Comparison of ENCODE assay signal across 23 cellular contexts in genomic region chr2:205527801-205528200, GRCh38.
DNase-seq lines count a peak whose midpoint lies in the region; ATAC-seq, FAIRE-seq and TF ChIP-seq lines count a peak whose summit lies in the region.
"Had no signal": no experiment of that assay in that cellular context is flagged by ENCODE, and none has a peak within 500 bp of the region (broad histone marks: within the 10 kb centered on the region; RNA-seq: fewer than 3 reads in every experiment).

No MANE protein-coding gene starts in this region.

- H3K23ac ChIP-seq in H1 (ENCODE audit: insufficient read length), result no peak overlapping the region

- no peaks in the 10 kb centered on the region for H3K23me2 ChIP-seq in H1 (ENCODE audit: low read depth, low read length)

- H3K4me3 Mint-ChIP-seq in MCF 10A (ENCODE audit: unreplicated experiment) (no peak overlapping the region), progenitor cell of endocrine pancreas (ENCODE audit: low read depth) (no peak overlapping the region)
- H3K4me3 Mint-ChIP-seq: activated B cell treated with CpG ODN at 0.5 μM for 24 hours, immature natural killer cell had no signal

- CTCF ChIA-PET in MCF 10A (lab: Yijun Ruan, JAX) (no interaction called here), H1 (lab: Charles Lee; ENCODE audit: partially characterized antibody) (interaction anchor here (0.8 to 1.2 kb wide), 3 partner anchors 12 to 249 kb away, joined by 3 read pairs; no protein-coding TSS in a partner anchor), OCI-LY7 (lab: Charles Lee; ENCODE audit: unreplicated experiment) (no interaction called here)

- H3K36me3 Mint-ChIP-seq in MCF 10A (ENCODE audit: insufficient read depth, unreplicated experiment) (no peaks in the 10 kb centered on the region), progenitor cell of endocrine pancreas (ENCODE audit: insufficient read depth) (no peaks in the 10 kb centered on the region)
- H3K36me3 Mint-ChIP-seq: immature natural killer cell had no signal

- POLR2A ChIA-PET in MCF 10A (lab: Yijun Ruan, JAX) (no interaction called here), H1 (lab: Charles Lee; ENCODE audit: partially characterized antibody) (no interaction called here), OCI-LY7 (lab: Charles Lee) (no interaction called here)

- H3K9me3 ChIP-seq in breast epithelium (no peaks in the 10 kb centered on the region), H1 (ENCODE audit: insufficient read depth in 2 of 2, low read depth in 1 of 2, low read length in 1 of 2) (no peaks in the 10 kb centered on the region), OCI-LY7 (ENCODE audit: low read length) (no peaks in the 10 kb centered on the region)
- H3K9me3 ChIP-seq: ascending aorta, heart left ventricle, lower lobe of right lung, neutrophil, testis had no signal

- no peaks in the 10 kb centered on the region for H3K4me1 ChIP-seq in breast epithelium
- H3K4me1 ChIP-seq in H1 (replicated peaks in 1 of 4; ENCODE audit: control insufficient read depth in 3 of 4, insufficient read depth in 4 of 4, low read length in 3 of 4), result peaks cover 0 to 2% (median 0%) of the 10 kb centered on the region in 4 experiments; a peak in 1 of 7 replicates
- no peaks in the 10 kb centered on the region for H3K4me1 ChIP-seq in OCI-LY7 (ENCODE audit: insufficient read depth, low read length, poor library complexity, severe bottlenecking)
- H3K4me1 ChIP-seq: ascending aorta, heart left ventricle, lower lobe of right lung, testis had no signal

- H3K27me3 ChIP-seq in breast epithelium (no peaks in the 10 kb centered on the region), H1 (replicated peaks in 1 of 4; ENCODE audit: control insufficient read depth in 3 of 4, extremely low read depth in 1 of 4, insufficient read depth in 3 of 4, low read length in 3 of 4) (no peaks in the 10 kb centered on the region)
- H3K27me3 ChIP-seq: ascending aorta, heart left ventricle, neutrophil, testis had no signal

- no peak overlapping the region for H2BK5ac ChIP-seq in H1 (ENCODE audit: low read depth, low read length)

- H2AFZ ChIP-seq in H1 (ENCODE audit: low read length) (no peak overlapping the region), OCI-LY7 (ENCODE audit: low read length) (no peak overlapping the region)

- H3K27ac ChIP-seq in breast epithelium (no peak overlapping the region), H1 (ENCODE audit: low read depth, low read length) (no peak overlapping the region), OCI-LY7 (ENCODE audit: low read depth, low read length, poor library complexity, severe bottlenecking) (no peak overlapping the region)
- H3K27ac ChIP-seq: ascending aorta, heart left ventricle, lower lobe of right lung, neutrophil, testis had no signal

- H4K8ac ChIP-seq in H1 (ENCODE audit: extremely low read depth, insufficient read depth, low read length), result no peak overlapping the region

- no peak overlapping the region for H2BK120ac ChIP-seq in H1 (replicated peaks; ENCODE audit: low read depth, low read length)

- H4K5ac ChIP-seq in H1 (ENCODE audit: insufficient read length, low read depth, low read length), result no peak overlapping the region

- peaks cover 0 to 2% of the 10 kb centered on the region in 2 experiments for H4K20me1 ChIP-seq in H1 (replicated peaks in 1 of 2; ENCODE audit: control insufficient read depth in 1 of 2, insufficient read depth in 2 of 2, low read length in 2 of 2)
- no peaks in the 10 kb centered on the region for H4K20me1 ChIP-seq in OCI-LY7 (ENCODE audit: insufficient read depth, low read length)

- H3K18ac ChIP-seq in H1 (ENCODE audit: extremely low read depth, low read length), result no peak overlapping the region

- H4K91ac ChIP-seq in H1 (replicated peaks; ENCODE audit: insufficient read length, low read length), result no peak overlapping the region

- H3K36me3 ChIP-seq in breast epithelium (no peaks in the 10 kb centered on the region), H1 (ENCODE audit: control insufficient read depth in 2 of 4, insufficient read depth in 4 of 4, low read length in 3 of 4) (no peaks in the 10 kb centered on the region), OCI-LY7 (ENCODE audit: insufficient read depth, low read length) (no peaks in the 10 kb centered on the region)
- H3K36me3 ChIP-seq: ascending aorta, heart left ventricle, lower lobe of right lung, neutrophil had no signal

- H3K9me3 Mint-ChIP-seq in MCF 10A (ENCODE audit: unreplicated experiment), result no peaks in the 10 kb centered on the region
- no peaks in the 10 kb centered on the region for H3K9me3 Mint-ChIP-seq in progenitor cell of endocrine pancreas (ENCODE audit: low read depth)
- H3K9me3 Mint-ChIP-seq: activated B cell treated with CpG ODN at 0.5 μM for 24 hours had no signal

- no peak overlapping the region for H3K9ac ChIP-seq in H1 (replicated peaks in 1 of 4; ENCODE audit: extremely low read depth in 1 of 4, low read depth in 3 of 4, low read length in 3 of 4)

- TF ChIP-seq RAD21 in H1 (IDR thresholded peaks at IDR 0.05 in 1 of 2, conservative IDR thresholded peaks at IDR 0.05 in 1 of 2; ENCODE audit: low read depth in 2 of 2, low read length in 2 of 2), result no peak

- 0 out of 2 replicates have a peak overlapping the region, but pooled peaks have one; percentile 41 for H2BK12ac ChIP-seq in H1 (ENCODE audit: low read depth, low read length)

- no peak overlapping the region for H2BK20ac ChIP-seq in H1 (ENCODE audit: low read length)

- H2BK15ac ChIP-seq in H1 (ENCODE audit: low read length), result peak overlapping the region; percentile 41; the same call in 1 of the 2 replicates

- H3K27ac Mint-ChIP-seq in MCF 10A (ENCODE audit: low read depth, unreplicated experiment), result no peak overlapping the region
- no peak overlapping the region for H3K27ac Mint-ChIP-seq in progenitor cell of endocrine pancreas
- H3K27ac Mint-ChIP-seq: activated B cell treated with CpG ODN at 0.5 μM for 24 hours, immature natural killer cell had no signal

- no peak overlapping the region for H3K56ac ChIP-seq in H1 (replicated peaks; ENCODE audit: insufficient read length, low read depth, low read length)

- no peak for FAIRE-seq in H1 (lab: Jason Lieb, UNC)

- intact Hi-C loops in MCF 10A (cut with micrococcal nuclease) (no loop called here), breast epithelium (cut with DNase I; ENCODE audit: low total_unique reads) (no loop called here), OCI-LY7 (cut with micrococcal nuclease; ENCODE audit: unreplicated experiment) (no loop called here)

- no peak for ATAC-seq in HG03135 (IDR thresholded peaks at IDR 0.05; ENCODE audit: unreplicated experiment)
- ATAC-seq: heart left ventricle, lower lobe of right lung had no signal

- no peak overlapping the region for H3K4ac ChIP-seq in H1 (replicated peaks; ENCODE audit: insufficient read length, low read depth, low read length)

- H3K9me2 ChIP-seq in OCI-LY7 (ENCODE audit: insufficient read depth, low read length), result no peaks in the 10 kb centered on the region

- DNase-seq in MCF 10A (ENCODE audit: unreplicated experiment), result peak; percentile 14
- DNase-seq in breast epithelium (ENCODE audit: low spot score in 2 of 2), result no peak
- peak; percentile 64 for DNase-seq in LHCN-M2 (ENCODE audit: low read depth)
- no peak for DNase-seq in H1 (ENCODE audit: low read depth in 1 of 2, low spot score in 2 of 2)
- DNase-seq in OCI-LY7 (ENCODE audit: low spot score), result no peak
- DNase-seq in progenitor cell of endocrine pancreas (ENCODE audit: low spot score, unreplicated experiment), result no peak
- DNase-seq: activated B cell treated with CpG ODN at 0.5 μM for 24 hours; activated gamma-delta T cell; DND-41; effector memory CD4-positive, alpha-beta T cell; heart left ventricle; immature natural killer cell; KBM-7; lower lobe of right lung; NCI-H2081; retina; SIG-M5; stimulated activated CD4-positive, alpha-beta T cell treated with anti-CD3 and anti-CD28 coated beads, Interleukin-12 subunit alpha, Interleukin-12 subunit beta, amount 100 ng/mL, for 4 hours; T-helper 2 cell; testis had no signal

- BruUV-seq in MCF 10A (replicated peaks; lab: Mats Ljungman, UMichigan) (no TSS peak), OCI-LY7 (replicated peaks; lab: Mats Ljungman, UMichigan) (no TSS peak)

- no peak overlapping the region for H3K14ac ChIP-seq in H1 (ENCODE audit: insufficient read length)

- no peaks in the 10 kb centered on the region for H3K79me1 ChIP-seq in H1 (ENCODE audit: low read depth, low read length)

- H3K4me1 Mint-ChIP-seq in MCF 10A (ENCODE audit: insufficient read depth, unreplicated experiment) (peaks cover 10% of the 10 kb centered on the region), progenitor cell of endocrine pancreas (ENCODE audit: low read depth) (no peaks in the 10 kb centered on the region)
- H3K4me1 Mint-ChIP-seq: activated B cell treated with CpG ODN at 0.5 μM for 24 hours, immature natural killer cell had no signal

- TF ChIP-seq POLR2A in breast epithelium (IDR thresholded peaks at IDR 0.05), result no peak
- TF ChIP-seq POLR2A in H1 (IDR thresholded peaks at IDR 0.05; ENCODE audit: control extremely low read depth in 1 of 2, low read depth in 2 of 2, low read length in 2 of 2), result no peak

- H3K27me3 Mint-ChIP-seq in MCF 10A (ENCODE audit: insufficient read depth, unreplicated experiment) (no peaks in the 10 kb centered on the region), progenitor cell of endocrine pancreas (no peaks in the 10 kb centered on the region)

- TF ChIP-seq CTCF in MCF 10A (IDR thresholded peaks at IDR 0.05; ENCODE audit: unreplicated experiment), result no peak
- TF ChIP-seq CTCF in breast epithelium (IDR thresholded peaks at IDR 0.05), result no peak
- TF ChIP-seq CTCF in H1 (IDR thresholded peaks at IDR 0.05; ENCODE audit: control extremely low read depth in 1 of 3, insufficient read depth in 1 of 3, low read depth in 1 of 3, low read length in 3 of 3), result no peak
- no peak for TF ChIP-seq CTCF in OCI-LY7 (conservative IDR thresholded peaks at IDR 0.05; ENCODE audit: low read length)
- no peak for TF ChIP-seq CTCF in progenitor cell of endocrine pancreas (IDR thresholded peaks at IDR 0.05; ENCODE audit: unreplicated experiment)

- no peak overlapping the region for H3K4me3 ChIP-seq in breast epithelium
- H3K4me3 ChIP-seq in H1 (ENCODE audit: extremely low read depth in 1 of 4, insufficient read depth in 2 of 4, low read depth in 3 of 4, low read length in 4 of 4), result no peak overlapping the region
- H3K4me3 ChIP-seq in OCI-LY7 (ENCODE audit: low read depth, low read length, poor library complexity, severe bottlenecking), result no peak overlapping the region
- H3K4me3 ChIP-seq: ascending aorta, heart left ventricle, lower lobe of right lung, testis had no signal

- TF ChIP-seq EP300 in H1 (IDR thresholded peaks at IDR 0.05; ENCODE audit: borderline replicate concordance in 1 of 2, low read depth in 2 of 2, low read length in 2 of 2), result no peak

- H2AK5ac ChIP-seq in H1 (ENCODE audit: low read depth, low read length), result no peak overlapping the region

- H3K79me2 ChIP-seq in H1 (ENCODE audit: control insufficient read depth in 1 of 2, insufficient read depth in 2 of 2, low read length in 2 of 2) (no peaks in the 10 kb centered on the region), OCI-LY7 (ENCODE audit: insufficient read depth, low read depth, low read length) (no peaks in the 10 kb centered on the region)

- no peak overlapping the region for H3K4me2 ChIP-seq in H1 (ENCODE audit: insufficient read depth in 1 of 2, low read depth in 2 of 2, low read length in 2 of 2)
- no peak overlapping the region for H3K4me2 ChIP-seq in OCI-LY7 (ENCODE audit: low read length)

TF ChIP-seq in H1, 55 proteins besides CTCF, POLR2A, EP300 and RAD21 (continues in another document):
- TF ChIP-seq BACH1 (IDR thresholded peaks at IDR 0.05; ENCODE audit: low read length), result no peak
- no peak for TF ChIP-seq ASH2L (IDR thresholded peaks at IDR 0.05; ENCODE audit: low read length)

Comparison
In these comparisons a context has a peak if more than half of its experiments do, and no peak if none do; other contexts are left out.
1. DNase-seq: peak in MCF 10A (single experiment) and LHCN-M2 (single experiment); none in breast epithelium (0 of 2), H1 (0 of 2), OCI-LY7 (single experiment) and progenitor cell of endocrine pancreas (single experiment).